8 cellular contexts compared by ENCODE assay signal in genomic region chr3:138173769-138174420, GRCh38. TPM values are rescaled to one million over a fixed set of nuclear protein-coding genes. Genes with fewer than 3 reads are reported as not detected.
DNase-seq lines count a peak whose midpoint lies in the region; ATAC-seq and TF ChIP-seq lines count a peak whose summit lies in the region.

No MANE protein-coding gene starts in this region.

- DNase-seq in NCI-H2171 treated with DMSO at 0.1 percent for 48 hours (lab: John Stamatoyannopoulos, UW) (peak; percentile 42), NCI-H2171 (lab: John Stamatoyannopoulos, UW) (no peak), SK-MEL-5 (ENCODE audit: low read depth, low spot score) (peak; percentile 11), fibroblast of pulmonary artery (ENCODE audit: low read depth) (no peak), sciatic nerve (ENCODE audit: low spot score) (no peak), NCI-H1930 (lab: John Stamatoyannopoulos, UW) (no peak)

- in situ Hi-C loops in SK-MEL-5 (cut with HindIII; ENCODE audit: low pct_unique_long_range_greater_than_20kb, low sequenced_read_pairs), result no loop called here

- ATAC-seq in sciatic nerve (peak; percentile 5), GM19351 (IDR thresholded peaks at IDR 0.05; ENCODE audit: unreplicated experiment) (no peak), GM21528 (IDR thresholded peaks at IDR 0.05; ENCODE audit: low FRiP score, unreplicated experiment) (no peak)

- intact Hi-C loops in sciatic nerve (cut with DNase I), result no loop called here

- H3K4me3 ChIP-seq in fibroblast of pulmonary artery (replicated peaks; ENCODE audit: low read depth, low read length), result peak overlapping the region; percentile 87

- no peak for TF ChIP-seq CTCF in fibroblast of pulmonary artery (IDR thresholded peaks at IDR 0.05; ENCODE audit: low read length, missing control alignments)

RNA-seq across cellular contexts. Expression of gene DBR1, which starts 0.8 kb away (rescaled TPM):
- total RNA-seq in SK-MEL-5 (2014; rRNA removed; shearing (Covaris generic)), result 23.3 and 25.0 TPM in 2 replicates
- polyA plus RNA-seq in SK-MEL-5 (2015; cell fraction: cytosol; rRNA removed), result 17.7 and 25.0 TPM in 2 replicates
- polyA plus RNA-seq in SK-MEL-5 (2015; cell fraction: nucleus; rRNA removed), result 10.4 and 14.5 TPM in 2 replicates
- 14.6 TPM for total RNA-seq in sciatic nerve

RNA-seq across cellular contexts. Expression of gene ARMC8, which starts 13.2 kb away (rescaled TPM):
- total RNA-seq in SK-MEL-5 (2014; rRNA removed; shearing (Covaris generic)), result 35.0 and 44.7 TPM in 2 replicates
- polyA plus RNA-seq in SK-MEL-5 (2015; cell fraction: cytosol; rRNA removed), result 30.6 and 30.9 TPM in 2 replicates
- 51.4 and 103 TPM in 2 replicates for polyA plus RNA-seq in SK-MEL-5 (2015; cell fraction: nucleus; rRNA removed)
- 48.9 TPM for total RNA-seq in sciatic nerve

RNA-seq across cellular contexts. Expression of gene A4GNT, which starts 41.7 kb away (rescaled TPM):
- total RNA-seq in SK-MEL-5 (2014; rRNA removed; shearing (Covaris generic)), result not detected in 2 replicates
- polyA plus RNA-seq in SK-MEL-5 (2015; cell fraction: cytosol; rRNA removed), result not detected in 2 replicates
- polyA plus RNA-seq in SK-MEL-5 (2015; cell fraction: nucleus; rRNA removed), result not detected in 2 replicates
- not detected for total RNA-seq in sciatic nerve

RNA-seq across cellular contexts. Expression of gene DZIP1L, which starts 58.5 kb away (rescaled TPM):
- 24.3 and 27.4 TPM in 2 replicates for total RNA-seq in SK-MEL-5 (2014; rRNA removed; shearing (Covaris generic))
- 23.1 and 25.2 TPM in 2 replicates for polyA plus RNA-seq in SK-MEL-5 (2015; cell fraction: cytosol; rRNA removed)
- 142 and 188 TPM in 2 replicates for polyA plus RNA-seq in SK-MEL-5 (2015; cell fraction: nucleus; rRNA removed)
- 37.5 TPM for total RNA-seq in sciatic nerve

Comparison
In these comparisons a context has a peak if more than half of its experiments do, and no peak if none do; other contexts are left out.
1. DNase-seq: peak in NCI-H2171 treated with DMSO at 0.1 percent for 48 hours (single experiment) and SK-MEL-5 (single experiment); none in NCI-H2171 (single experiment), fibroblast of pulmonary artery (single experiment), sciatic nerve (single experiment) and NCI-H1930 (0 of 2).